27 cellular contexts compared by ENCODE assay signal in genomic region chr9:137554349-137554748, GRCh38.
"Had no signal": no experiment of that assay in that cellular context is flagged by ENCODE, and none has a peak within 500 bp of the region (broad histone marks: within the 10 kb centered on the region; RNA-seq: fewer than 3 reads in every experiment).

No MANE protein-coding gene starts in this region.

- H3K27ac ChIP-seq: brain microvascular endothelial cell, cardiac muscle cell, SJCRH30, WERI-Rb-1 had no signal

- H3K4me2 ChIP-seq: SK-N-SH had no signal

- H3K27me3 ChIP-seq: brain microvascular endothelial cell, cardiac muscle cell, SJCRH30 had no signal

- DNase-seq: activated CD4-positive, alpha-beta T cell treated with anti-CD3 and anti-CD28 coated beads for 4 hours; activated CD8-positive, alpha-beta memory T cell treated with anti-CD3 and anti-CD28 coated beads, Interleukin-2, amount 10 ng/mL, durations not matched to agents 7 days and 5 days; activated gamma-delta T cell; activated T-cell treated with anti-CD3 and anti-CD28 coated beads, Interleukin-2, amount 50 U/mL, for 48 hours; amygdala; brain microvascular endothelial cell; KG1; NCI-H1092; NCI-H1417; NCI-H2029; NCI-H510A treated with DMSO at 0.1 percent for 48 hours; NCI-H69; NK-92 treated with Interleukin-12 subunit alpha and Interleukin-12 subunit beta, amount 100 ng/mL, for 24 hours; OCI-M1; Right ventricle myocardium superior; RPMI8226; SJCRH30; SK-N-SH; T-helper 1 cell; WERI-Rb-1 had no signal

- H3K9me3 Mint-ChIP-seq: activated T-helper 17 cell treated with anti-CD3 and anti-CD28 coated beads, Interleukin-2, amount 50 U/mL, for 72 hours had no signal

- H3K27ac Mint-ChIP-seq: activated naive CD8-positive, alpha-beta T cell; activated T-helper 17 cell treated with anti-CD3 and anti-CD28 coated beads, Interleukin-2, amount 50 U/mL, for 72 hours had no signal

- H3K4me3 ChIP-seq: cardiac muscle cell, SJCRH30 had no signal

- H3K4me3 Mint-ChIP-seq: activated CD8-positive, alpha-beta memory T cell treated with anti-CD3 and anti-CD28 coated beads, Interleukin-2, amount 10 ng/mL, durations not matched to agents 7 days and 5 days; activated naive CD8-positive, alpha-beta T cell; activated T-helper 17 cell treated with anti-CD3 and anti-CD28 coated beads, Interleukin-2, amount 50 U/mL, for 72 hours had no signal

- ATAC-seq: activated CD4-positive, CD25-positive, alpha-beta regulatory T cell treated with anti-CD3 and anti-CD28 coated beads, Interleukin-2, amount 50 U/mL, for 24 hours; activated CD8-positive, alpha-beta memory T cell treated with anti-CD3 and anti-CD28 coated beads, Interleukin-2, amount 10 ng/mL, durations not matched to agents 7 days and 5 days; activated T-helper 17 cell treated with anti-CD3 and anti-CD28 coated beads, Interleukin-2, amount 50 U/mL, for 72 hours; Panc1 had no signal

- H3K27me3 Mint-ChIP-seq: activated CD8-positive, alpha-beta memory T cell treated with anti-CD3 and anti-CD28 coated beads, Interleukin-2, amount 10 ng/mL, durations not matched to agents 7 days and 5 days; activated naive CD8-positive, alpha-beta T cell; activated T-helper 17 cell treated with anti-CD3 and anti-CD28 coated beads, Interleukin-2, amount 50 U/mL, for 72 hours had no signal

- H3K9me3 ChIP-seq: SJCRH30, SK-N-SH had no signal

- FAIRE-seq: astrocyte, colon had no signal

- H3K9ac ChIP-seq: SK-N-SH had no signal
